ENCODE assay signal across 8 cellular contexts in genomic region chr6:34657979-34658480, GRCh38. TPM values are rescaled to one million over a fixed set of nuclear protein-coding genes. Genes with fewer than 3 reads are reported as not detected.
DNase-seq lines count a peak whose midpoint lies in the region; ATAC-seq, FAIRE-seq and TF ChIP-seq lines count a peak whose summit lies in the region.
"Not testable (repeated sequence)": the region's sequence is repeated elsewhere in the genome, so short reads cannot be mapped to it uniquely, and the experiment has no call there.

No MANE protein-coding gene starts in this region.

- peak overlapping the region; percentile 85 for H3K4me2 ChIP-seq in PC-3 (ENCODE audit: low read length)

- H3K4me3 ChIP-seq in PC-3 (ENCODE audit: low read length) (peak overlapping the region; percentile 65), bronchial epithelial cell (ENCODE audit: low read depth, low read length) (peak overlapping the region; percentile 9), muscle layer of duodenum (ENCODE audit: low read depth in 1 of 2, low read length in 2 of 2) (peak overlapping the region in 1 of 2 donors; percentile 56), spleen (peak overlapping the region in 2 of 8 donors; percentile 36 to 62)

- ATAC-seq in PC-3 (peak; percentile 41), Right ventricle myocardium superior (ENCODE audit: poor library complexity) (peak; percentile 3)
- ATAC-seq in activated CD8-positive, alpha-beta memory T cell treated with anti-CD3 and anti-CD28 coated beads, Interleukin-2, amount 10 ng/mL, durations not matched to agents 7 days and 5 days = not testable (repeated sequence)

- H3K9me3 ChIP-seq in PC-3 (ENCODE audit: low read length); muscle layer of duodenum (ENCODE audit: control insufficient read depth in 1 of 2, low read length in 2 of 2); spleen: not testable (repeated sequence)

- H3K27ac ChIP-seq in PC-3 (ENCODE audit: low read length) (peak overlapping the region; percentile 98), muscle layer of duodenum (ENCODE audit: low read length) (peak overlapping the region; percentile 85), spleen (peak overlapping the region; percentile 83 to 92 (median 86))

- in situ Hi-C loops in ACHN (cut with HindIII; ENCODE audit: low pct_ligation_motif_present, low pct_unique_long_range_greater_than_20kb, low sequenced_read_pairs) = not testable (repeated sequence)

- CTCF ChIA-PET in PC-3 (lab: Charles Lee) = interaction anchor here (1.0 kb wide), 1 partner anchor 99 kb away, joined by 3 read pairs; the partner anchor contains the start of gene SNRPC
- CTCF ChIA-PET in activated CD8-positive, alpha-beta memory T cell treated with anti-CD3 and anti-CD28 coated beads, Interleukin-2, amount 10 ng/mL, durations not matched to agents 7 days and 5 days (lab: Charles Lee) = interaction anchor here (0.9 to 2.1 kb wide), 5 partner anchors 10 to 169 kb away, joined by 3 to 17 read pairs (median 3); partner anchors contain the start of genes BLTP3A and ILRUN

- not testable (repeated sequence) for BruUV-seq in PC-3 (replicated peaks; lab: Mats Ljungman, UMichigan)

- peaks cover 25% of the 10 kb centered on the region for H3K36me3 Mint-ChIP-seq in activated CD8-positive, alpha-beta memory T cell treated with anti-CD3 and anti-CD28 coated beads, Interleukin-2, amount 10 ng/mL, durations not matched to agents 7 days and 5 days

- H3F3A ChIP-seq in PC-3 (ENCODE audit: low read length, unreplicated experiment) = peaks cover 12% of the 10 kb centered on the region

- H3K9me2 ChIP-seq in PC-3 (replicated peaks; ENCODE audit: low read length) = not testable (repeated sequence)

- H3K4me1 ChIP-seq in PC-3 (ENCODE audit: insufficient read depth, low read length) (peaks cover 34% of the 10 kb centered on the region), muscle layer of duodenum (ENCODE audit: control insufficient read depth in 1 of 2, insufficient read depth in 2 of 2, low read length in 2 of 2) (peaks cover 11 to 22% of the 10 kb centered on the region in 2 donors), spleen (peaks cover 31 to 88% (median 49%) of the 10 kb centered on the region in 6 donors)

- FAIRE-seq in bronchial epithelial cell (lab: Jason Lieb, UNC) = not testable (repeated sequence)

- DNase-seq in ACHN = peak; percentile 30
- peak; percentile 38 for DNase-seq in H4 (ENCODE audit: low spot score)
- DNase-seq in PC-3; activated CD8-positive, alpha-beta memory T cell treated with anti-CD3 and anti-CD28 coated beads, Interleukin-2, amount 10 ng/mL, durations not matched to agents 7 days and 5 days; bronchial epithelial cell (ENCODE audit: low read depth); Right ventricle myocardium superior; spleen: not testable (repeated sequence)

- H3K27me3 ChIP-seq in PC-3 (ENCODE audit: low read length); bronchial epithelial cell (ENCODE audit: control insufficient read depth, insufficient read depth, low read length); muscle layer of duodenum (ENCODE audit: low read depth, low read length); spleen (replicated peaks in 1 of 7): not testable (repeated sequence)

- H3K4me3 Mint-ChIP-seq in activated CD8-positive, alpha-beta memory T cell treated with anti-CD3 and anti-CD28 coated beads, Interleukin-2, amount 10 ng/mL, durations not matched to agents 7 days and 5 days = peak overlapping the region; percentile 81

- H3K9ac ChIP-seq in PC-3 (ENCODE audit: low read length) = peak overlapping the region; percentile 84

- H3K79me2 ChIP-seq in PC-3 (ENCODE audit: low read length) = peaks cover 77% of the 10 kb centered on the region

- POLR2A ChIA-PET in PC-3 (lab: Charles Lee; ENCODE audit: unreplicated experiment) = not testable (repeated sequence)

- not testable (repeated sequence) for TF ChIP-seq POLR2A in spleen (IDR thresholded peaks at IDR 0.05)

- intact Hi-C loops in PC-3 (cut with micrococcal nuclease) = loop anchor here (2.0 to 10.0 kb wide), 2 partner anchors 49 to 97 kb away; partner anchors contain the start of gene SNRPC
- intact Hi-C loops in Right ventricle myocardium superior (cut with DNase I); spleen (cut with DNase I; ENCODE audit: low total_unique reads): not testable (repeated sequence)

- not testable (repeated sequence) for H4K20me1 ChIP-seq in PC-3 (ENCODE audit: low read length)

- not testable (repeated sequence) for H3K9me3 Mint-ChIP-seq in activated CD8-positive, alpha-beta memory T cell treated with anti-CD3 and anti-CD28 coated beads, Interleukin-2, amount 10 ng/mL, durations not matched to agents 7 days and 5 days (ENCODE audit: low read depth)

- H3K27ac Mint-ChIP-seq in activated CD8-positive, alpha-beta memory T cell treated with anti-CD3 and anti-CD28 coated beads, Interleukin-2, amount 10 ng/mL, durations not matched to agents 7 days and 5 days = peak overlapping the region; percentile 98

- not testable (repeated sequence) for H3K36me3 ChIP-seq in PC-3 (ENCODE audit: low read depth, low read length); bronchial epithelial cell (ENCODE audit: control insufficient read depth, insufficient read depth, low read length); muscle layer of duodenum (ENCODE audit: control insufficient read depth in 1 of 2, insufficient read depth in 2 of 2, low read length in 2 of 2)
- peaks cover 0 to 15% (median 7%) of the 10 kb centered on the region in 6 donors for H3K36me3 ChIP-seq in spleen

- TF ChIP-seq CTCF in PC-3 (conservative IDR thresholded peaks at IDR 0.05; ENCODE audit: low read depth, low read length); bronchial epithelial cell (IDR thresholded peaks at IDR 0.05; ENCODE audit: insufficient read depth, low read length, severe bottlenecking); spleen (IDR thresholded peaks at IDR 0.05 in 8 of 11, conservative IDR thresholded peaks at IDR 0.05 in 3 of 11): not testable (repeated sequence)

- H3K27me3 Mint-ChIP-seq in activated CD8-positive, alpha-beta memory T cell treated with anti-CD3 and anti-CD28 coated beads, Interleukin-2, amount 10 ng/mL, durations not matched to agents 7 days and 5 days = not testable (repeated sequence)

- peak overlapping the region; percentile 66 for H2AFZ ChIP-seq in PC-3 (ENCODE audit: low read length)

- 52 to 67% (median 60%) methylated on average over 6 of the region's 6 CpGs for WGBS in spleen, 5 donors

- H3K4me1 Mint-ChIP-seq in activated CD8-positive, alpha-beta memory T cell treated with anti-CD3 and anti-CD28 coated beads, Interleukin-2, amount 10 ng/mL, durations not matched to agents 7 days and 5 days = peaks cover 55% of the 10 kb centered on the region

RNA-seq across cellular contexts. Expression of gene ILRUN, which starts 38.5 kb away (rescaled TPM):
- 28.9 and 29.9 TPM in 2 replicates for total RNA-seq in H4 (2014; rRNA removed; shearing (Covaris generic))
- total RNA-seq in PC-3 (2014; rRNA removed) (54.8 and 59.5 TPM in 2 replicates), bronchial epithelial cell (62.1 and 64.9 TPM in 2 replicates), Right ventricle myocardium superior (132 TPM), spleen (10 to 100 TPM; 49.4 to 75.5 (median 64.2) TPM)
- 10 to 100 TPM; 73.7 to 79.8 TPM for total RNA-seq in activated CD8-positive, alpha-beta memory T cell treated with anti-CD3 and anti-CD28 coated beads, Interleukin-2, amount 10 ng/mL, durations not matched to agents 7 days and 5 days
- 10 to 100 TPM; 14.6 to 44.3 (median 19.2) TPM for polyA plus RNA-seq in spleen
